In genomic region chr20:59939879-59940128, GRCh38 we compare ENCODE assay signal across 8 cellular contexts. TPM values are rescaled to one million over a fixed set of nuclear protein-coding genes. Genes with fewer than 3 reads are reported as not detected.
DNase-seq lines count a peak whose midpoint lies in the region; ATAC-seq and FAIRE-seq lines count a peak whose summit lies in the region.

No MANE protein-coding gene starts in this region.

- WGBS in small intestine, 3 donors, result 0 to 1% (median 0%) methylated on average over 19 to 24 of the region's 24 CpGs

- ATAC-seq in HG03097 (IDR thresholded peaks at IDR 0.05; ENCODE audit: low FRiP score, unreplicated experiment), result peak; percentile 33
- peak; percentile 25 for ATAC-seq in activated CD8-positive, alpha-beta T cell treated with anti-CD3 and anti-CD28 coated beads, Interleukin-2, amount 10 ng/mL, durations not matched to agents 7 days and 5 days

- no peaks in the 10 kb centered on the region for H3K9me3 ChIP-seq in small intestine (ENCODE audit: control insufficient read depth, low read depth)

- peak overlapping the region; percentile 83 to 85 for H3K4me3 ChIP-seq in small intestine (ENCODE audit: low read depth in 1 of 2, low read length in 2 of 2)

- CTCF ChIA-PET in activated CD8-positive, alpha-beta T cell treated with anti-CD3 and anti-CD28 coated beads, Interleukin-2, amount 10 ng/mL, durations not matched to agents 7 days and 5 days (lab: Charles Lee), result interaction anchor here (0.8 to 3.8 kb wide), 9 partner anchors 9 to 368 kb away, joined by 3 to 32 read pairs (median 4); no protein-coding TSS in a partner anchor

- peak overlapping the region; percentile 94 to 99 for H3K27ac ChIP-seq in small intestine (ENCODE audit: low read depth in 1 of 2, low read length in 1 of 2)

- peaks cover 55% of the 10 kb centered on the region for H3K4me1 Mint-ChIP-seq in activated naive CD4-positive, alpha-beta T cell treated with anti-CD3 and anti-CD28 coated beads, Interleukin-2, amount 50 U/mL, for 24 hours
- peaks cover 32% of the 10 kb centered on the region for H3K4me1 Mint-ChIP-seq in activated CD8-positive, alpha-beta T cell treated with anti-CD3 and anti-CD28 coated beads, Interleukin-2, amount 10 ng/mL, durations not matched to agents 7 days and 5 days (ENCODE audit: low read depth)

- DNase-seq in activated naive CD4-positive, alpha-beta T cell (lab: John Stamatoyannopoulos, UW), result no peak
- DNase-seq in activated CD8-positive, alpha-beta T cell treated with anti-CD3 and anti-CD28 coated beads, Interleukin-2, amount 10 ng/mL, durations not matched to agents 7 days and 5 days, result no peak
- DNase-seq in hepatic stellate cell (ENCODE audit: low spot score) (peak; percentile 26), small intestine (no peak), DMS153 treated with DMSO at 0.1 percent for 48 hours (lab: John Stamatoyannopoulos, UW; ENCODE audit: unreplicated experiment) (no peak), NCI-H1436 treated with DMSO at 0.1 percent for 48 hours (lab: John Stamatoyannopoulos, UW) (no peak)

- H3K27ac Mint-ChIP-seq in activated naive CD4-positive, alpha-beta T cell treated with anti-CD3 and anti-CD28 coated beads, Interleukin-2, amount 50 U/mL, for 24 hours, result no peak overlapping the region
- peak overlapping the region; percentile 97 for H3K27ac Mint-ChIP-seq in activated CD8-positive, alpha-beta T cell treated with anti-CD3 and anti-CD28 coated beads, Interleukin-2, amount 10 ng/mL, durations not matched to agents 7 days and 5 days

- peak overlapping the region; percentile 96 for H3K4me3 Mint-ChIP-seq in activated naive CD4-positive, alpha-beta T cell treated with anti-CD3 and anti-CD28 coated beads, Interleukin-2, amount 50 U/mL, for 24 hours
- peak overlapping the region; percentile 92 for H3K4me3 Mint-ChIP-seq in activated CD8-positive, alpha-beta T cell treated with anti-CD3 and anti-CD28 coated beads, Interleukin-2, amount 10 ng/mL, durations not matched to agents 7 days and 5 days

- H3K4me1 ChIP-seq in small intestine (ENCODE audit: control insufficient read depth in 2 of 2, insufficient read depth in 1 of 2, low read depth in 1 of 2, low read length in 1 of 2), result peaks cover 9 to 13% of the 10 kb centered on the region in 2 donors

- H3K27me3 Mint-ChIP-seq in activated naive CD4-positive, alpha-beta T cell treated with anti-CD3 and anti-CD28 coated beads, Interleukin-2, amount 50 U/mL, for 24 hours, result no peaks in the 10 kb centered on the region
- H3K27me3 Mint-ChIP-seq in activated CD8-positive, alpha-beta T cell treated with anti-CD3 and anti-CD28 coated beads, Interleukin-2, amount 10 ng/mL, durations not matched to agents 7 days and 5 days (ENCODE audit: low read depth), result no peaks in the 10 kb centered on the region

- no peak for FAIRE-seq in small intestine (lab: Jason Lieb, UNC)

- H3K9me3 Mint-ChIP-seq in activated naive CD4-positive, alpha-beta T cell treated with anti-CD3 and anti-CD28 coated beads, Interleukin-2, amount 50 U/mL, for 24 hours, result no peaks in the 10 kb centered on the region
- no peaks in the 10 kb centered on the region for H3K9me3 Mint-ChIP-seq in activated CD8-positive, alpha-beta T cell treated with anti-CD3 and anti-CD28 coated beads, Interleukin-2, amount 10 ng/mL, durations not matched to agents 7 days and 5 days (ENCODE audit: insufficient read depth)

- POLR2A ChIA-PET in activated CD8-positive, alpha-beta T cell treated with anti-CD3 and anti-CD28 coated beads, Interleukin-2, amount 10 ng/mL, durations not matched to agents 7 days and 5 days (lab: Charles Lee), result interaction anchor here (1.2 to 1.7 kb wide), 4 partner anchors 8 to 117 kb away, joined by 3 to 8 read pairs (median 6); no protein-coding TSS in a partner anchor

- H3K27me3 ChIP-seq in small intestine (ENCODE audit: control insufficient read depth in 2 of 2, insufficient read depth in 2 of 2, low read length in 2 of 2), result no peaks in the 10 kb centered on the region

- H3K36me3 Mint-ChIP-seq in activated naive CD4-positive, alpha-beta T cell treated with anti-CD3 and anti-CD28 coated beads, Interleukin-2, amount 50 U/mL, for 24 hours, result peaks cover 6% of the 10 kb centered on the region
- peaks cover 24% of the 10 kb centered on the region for H3K36me3 Mint-ChIP-seq in activated CD8-positive, alpha-beta T cell treated with anti-CD3 and anti-CD28 coated beads, Interleukin-2, amount 10 ng/mL, durations not matched to agents 7 days and 5 days (ENCODE audit: low read depth)

- peaks cover 0 to 7% of the 10 kb centered on the region in 2 donors for H3K36me3 ChIP-seq in small intestine (ENCODE audit: control insufficient read depth in 2 of 2, insufficient read depth in 2 of 2, low read length in 2 of 2)

RNA-seq across cellular contexts. Expression of gene PPP1R3D, which starts 0.3 kb away (rescaled TPM):
- total RNA-seq in activated CD8-positive, alpha-beta T cell treated with anti-CD3 and anti-CD28 coated beads, Interleukin-2, amount 10 ng/mL, durations not matched to agents 7 days and 5 days, result 1 to 10 TPM; 6.7 TPM
- 1 to 10 TPM; 3.2 to 5.1 (median 4.0) TPM for polyA plus RNA-seq in small intestine

RNA-seq across cellular contexts. Expression of gene FAM217B, which starts 0.4 kb away (rescaled TPM):
- 10 to 100 TPM; 27.0 to 32.5 TPM for total RNA-seq in activated CD8-positive, alpha-beta T cell treated with anti-CD3 and anti-CD28 coated beads, Interleukin-2, amount 10 ng/mL, durations not matched to agents 7 days and 5 days
- polyA plus RNA-seq in small intestine, result 1 to 10 TPM; 2.7 to 3.8 (median 3.6) TPM

RNA-seq across cellular contexts. Expression of gene SYCP2, which starts 6.4 kb away (rescaled TPM):
- 1 to 10 TPM; 6.5 to 6.6 TPM for total RNA-seq in activated CD8-positive, alpha-beta T cell treated with anti-CD3 and anti-CD28 coated beads, Interleukin-2, amount 10 ng/mL, durations not matched to agents 7 days and 5 days
- 1 to 10 TPM in 1 of 3 donors, under 1 TPM in 2; 0.51 to 3.0 (median 0.89) TPM for polyA plus RNA-seq in small intestine

RNA-seq across cellular contexts. Expression of gene CDH26, which starts 18.4 kb away (rescaled TPM):
- under 1 TPM; 0.26 to 0.34 TPM for total RNA-seq in activated CD8-positive, alpha-beta T cell treated with anti-CD3 and anti-CD28 coated beads, Interleukin-2, amount 10 ng/mL, durations not matched to agents 7 days and 5 days
- polyA plus RNA-seq in small intestine, result 1 to 10 TPM in 2 of 3 donors, under 1 TPM in 1; 0.72 to 1.1 (median 1.1) TPM
